Comparison of ENCODE assay signal across 24 cellular contexts in the genomic region with DNA sequence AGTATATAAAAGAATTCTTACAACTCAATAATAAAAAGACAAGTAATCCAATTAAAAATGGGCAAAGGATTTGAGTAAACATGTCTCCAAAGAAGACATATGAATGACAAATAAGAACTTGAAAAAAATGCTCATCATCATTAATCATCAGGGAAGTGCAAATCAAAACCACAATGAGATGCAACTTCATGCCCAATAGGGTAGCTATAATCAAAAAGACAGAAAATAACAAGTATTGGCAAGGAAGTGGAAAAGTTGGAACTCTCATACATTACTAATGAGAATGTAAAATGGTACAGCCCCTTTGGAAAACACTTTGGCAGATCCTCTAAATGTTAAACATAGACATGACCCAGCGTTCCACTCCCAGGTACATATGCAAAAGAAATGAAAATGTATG.
"Had no signal": no experiment of that assay in that cellular context is flagged by ENCODE, and none has a peak within 500 bp of the region (broad histone marks: within the 10 kb centered on the region; RNA-seq: fewer than 3 reads in every experiment).

No MANE protein-coding gene starts in this region.

- H3K36me3 ChIP-seq: gastrocnemius medialis, left lung, ovary, sigmoid colon, stomach, tibial artery, upper lobe of left lung had no signal

- H3K27ac ChIP-seq: gastrocnemius medialis, left lung, ovary, psoas muscle, stomach, tibial artery, upper lobe of left lung had no signal

- H3K27ac Mint-ChIP-seq: effector memory CD8-positive, alpha-beta T cell; naive thymus-derived CD8-positive, alpha-beta T cell; nephron progenitor cell; stimulated activated effector memory CD8-positive, alpha-beta T cell treated with anti-CD3 and anti-CD28 coated beads, Interleukin-12 subunit alpha, Interleukin-12 subunit beta, amount 100 ng/mL, for 72 hours had no signal

- H3K27me3 ChIP-seq: gastrocnemius medialis, left lung, ovary, sigmoid colon, stomach, tibial artery, upper lobe of left lung had no signal

- H3K4me3 Mint-ChIP-seq: effector memory CD8-positive, alpha-beta T cell; naive thymus-derived CD8-positive, alpha-beta T cell; nephron progenitor cell; stimulated activated effector memory CD8-positive, alpha-beta T cell treated with anti-CD3 and anti-CD28 coated beads, Interleukin-12 subunit alpha, Interleukin-12 subunit beta, amount 100 ng/mL, for 72 hours had no signal

- H3K36me3 Mint-ChIP-seq: naive thymus-derived CD8-positive, alpha-beta T cell; stimulated activated effector memory CD8-positive, alpha-beta T cell treated with anti-CD3 and anti-CD28 coated beads, Interleukin-12 subunit alpha, Interleukin-12 subunit beta, amount 100 ng/mL, for 72 hours had no signal

- H3K27me3 Mint-ChIP-seq: naive thymus-derived CD8-positive, alpha-beta T cell had no signal

- DNase-seq: cortex of kidney; effector memory CD8-positive, alpha-beta T cell; gastrocnemius medialis; head of caudate nucleus; kidney; left cardiac atrium; left lung; mesendoderm; midbrain; naive thymus-derived CD8-positive, alpha-beta T cell; nephron progenitor cell; nucleus accumbens; ovary; posterior cingulate gyrus; psoas muscle; right cardiac atrium; sigmoid colon; stimulated activated CD4-positive, alpha-beta T cell treated with anti-CD3 and anti-CD28 coated beads, Interleukin-2, amount 100 ng/mL, for 24 hours; stimulated activated CD4-positive, alpha-beta T cell treated with anti-CD3 and anti-CD28 coated beads, Interleukin-4, amount 100 ng/mL, for 24 hours; stimulated activated naive CD4-positive, alpha-beta T cell treated with Interleukin-2 at 50 U/mL for 16 hours; stomach; tibial artery; upper lobe of left lung had no signal

- H3K9me3 ChIP-seq: gastrocnemius medialis, left lung, ovary, psoas muscle, sigmoid colon, stomach, tibial artery, upper lobe of left lung had no signal

- H3K4me3 ChIP-seq: gastrocnemius medialis, left lung, ovary, psoas muscle, sigmoid colon, stomach, tibial artery, upper lobe of left lung had no signal

- H3K4me1 Mint-ChIP-seq: stimulated activated effector memory CD8-positive, alpha-beta T cell treated with anti-CD3 and anti-CD28 coated beads, Interleukin-12 subunit alpha, Interleukin-12 subunit beta, amount 100 ng/mL, for 72 hours had no signal

- H3K9me3 Mint-ChIP-seq: effector memory CD8-positive, alpha-beta T cell; naive thymus-derived CD8-positive, alpha-beta T cell; nephron progenitor cell; stimulated activated effector memory CD8-positive, alpha-beta T cell treated with anti-CD3 and anti-CD28 coated beads, Interleukin-12 subunit alpha, Interleukin-12 subunit beta, amount 100 ng/mL, for 72 hours had no signal
